In genomic region chr9:4679268-4680177, GRCh38 we compare ENCODE assay signal across 1 cellular context.
TF ChIP-seq lines count a peak whose summit lies in the region.

CDC37L1 (plus strand) TSS chr9:4679569; CDS start chr9:4679768, 199 bp downstream.

TF ChIP-seq in HepG2, 621 proteins besides CTCF, POLR2A, EP300 and RAD21 (continued from another document and continues in another):
- TF ChIP-seq ZBTB46 (CRISPR knock-in tag; IDR thresholded peaks at IDR 0.05; ENCODE audit: borderline replicate concordance), result no peak
- peak; percentile 72 for TF ChIP-seq RXRB (CRISPR knock-in tag; IDR thresholded peaks at IDR 0.05; ENCODE audit: borderline replicate concordance)
- no peak for TF ChIP-seq SP1 (IDR thresholded peaks at IDR 0.05)
- TF ChIP-seq SP1 (CRISPR knock-in tag; IDR thresholded peaks at IDR 0.05), result peak; percentile 66; the same call in 1 of the 2 replicates
- no peak for TF ChIP-seq ZNF24 (IDR thresholded peaks at IDR 0.05)
- TF ChIP-seq, protein P1, sequence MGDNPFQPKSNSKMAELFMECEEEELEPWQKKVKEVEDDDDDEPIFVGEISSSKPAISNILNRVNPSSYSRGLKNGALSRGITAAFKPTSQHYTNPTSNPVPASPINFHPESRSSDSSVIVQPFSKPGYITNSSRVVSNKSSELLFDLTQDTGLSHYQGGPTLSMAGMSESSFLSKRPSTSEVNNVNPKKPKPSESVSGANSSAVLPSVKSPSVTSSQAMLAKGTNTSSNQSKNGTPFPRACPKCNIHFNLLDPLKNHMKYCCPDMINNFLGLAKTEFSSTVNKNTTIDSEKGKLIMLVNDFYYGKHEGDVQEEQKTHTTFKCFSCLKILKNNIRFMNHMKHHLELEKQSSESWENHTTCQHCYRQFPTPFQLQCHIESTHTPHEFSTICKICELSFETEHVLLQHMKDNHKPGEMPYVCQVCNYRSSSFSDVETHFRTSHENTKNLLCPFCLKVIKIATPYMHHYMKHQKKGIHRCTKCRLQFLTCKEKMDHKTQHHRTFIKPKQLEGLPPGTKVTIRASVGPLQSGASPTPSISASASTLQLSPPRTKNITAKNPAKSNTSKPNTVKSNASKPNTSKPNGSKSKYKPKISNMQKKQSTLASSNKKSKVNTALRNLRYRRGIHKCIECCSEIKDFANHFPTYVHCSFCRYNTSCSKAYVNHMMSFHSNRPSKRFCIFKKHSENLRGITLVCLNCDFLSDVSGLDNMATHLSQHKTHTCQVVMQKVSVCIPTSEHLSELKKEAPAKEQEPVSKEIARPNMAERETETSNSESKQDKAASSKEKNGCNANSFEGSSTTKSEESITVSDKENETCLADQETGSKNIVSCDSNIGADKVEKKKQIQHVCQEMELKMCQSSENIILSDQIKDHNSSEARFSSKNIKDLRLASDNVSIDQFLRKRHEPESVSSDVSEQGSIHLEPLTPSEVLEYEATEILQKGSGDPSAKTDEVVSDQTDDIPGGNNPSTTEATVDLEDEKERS (CRISPR knock-in tag; IDR thresholded peaks at IDR 0.05), result peak; percentile 68; the same call in 1 of the 2 replicates
- TF ChIP-seq ZNF678 (CRISPR knock-in tag; IDR thresholded peaks at IDR 0.05), result no peak
- no peak for TF ChIP-seq ZKSCAN1 (IDR thresholded peaks at IDR 0.05; ENCODE audit: low read length)
- TF ChIP-seq, protein P2, sequence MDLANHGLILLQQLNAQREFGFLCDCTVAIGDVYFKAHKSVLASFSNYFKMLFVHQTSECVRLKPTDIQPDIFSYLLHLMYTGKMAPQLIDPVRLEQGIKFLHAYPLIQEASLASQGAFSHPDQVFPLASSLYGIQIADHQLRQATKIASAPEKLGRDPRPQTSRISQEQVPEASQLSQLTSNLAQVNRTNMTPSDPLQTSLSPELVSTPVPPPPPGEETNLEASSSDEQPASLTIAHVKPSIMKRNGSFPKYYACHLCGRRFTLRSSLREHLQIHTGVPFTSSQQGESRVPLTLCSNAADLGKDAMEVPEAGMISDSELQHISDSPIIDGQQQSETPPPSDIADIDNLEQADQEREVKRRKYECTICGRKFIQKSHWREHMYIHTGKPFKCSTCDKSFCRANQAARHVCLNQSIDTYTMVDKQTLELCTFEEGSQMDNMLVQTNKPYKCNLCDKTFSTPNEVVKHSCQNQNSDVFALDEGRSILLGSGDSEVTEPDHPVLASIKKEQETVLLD (CRISPR knock-in tag; IDR thresholded peaks at IDR 0.05; ENCODE audit: low read depth), result peak; percentile 96
- TF ChIP-seq ZNF124 (CRISPR knock-in tag; IDR thresholded peaks at IDR 0.05), result peak; percentile 84; the same call in 1 of the 2 replicates
- TF ChIP-seq, protein P3, sequence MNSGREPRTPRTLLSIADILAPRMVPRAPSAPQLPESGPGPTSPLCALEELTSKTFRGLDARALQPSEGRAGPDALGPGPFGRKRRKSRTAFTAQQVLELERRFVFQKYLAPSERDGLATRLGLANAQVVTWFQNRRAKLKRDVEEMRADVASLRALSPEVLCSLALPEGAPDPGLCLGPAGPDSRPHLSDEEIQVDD (CRISPR knock-in tag; IDR thresholded peaks at IDR 0.05; ENCODE audit: borderline replicate concordance), result no peak
- TF ChIP-seq ZFAT (CRISPR knock-in tag; conservative IDR thresholded peaks at IDR 0.05), result 0 out of 2 replicates have a peak, but pooled peaks have one; percentile 52
- TF ChIP-seq ZNF3 (CRISPR knock-in tag; IDR thresholded peaks at IDR 0.05), result no peak
- TF ChIP-seq THAP9 (CRISPR knock-in tag; IDR thresholded peaks at IDR 0.05; ENCODE audit: borderline replicate concordance), result peak; percentile 85; the same call in 1 of the 2 replicates
- TF ChIP-seq BORCS8-MEF2B (CRISPR knock-in tag; IDR thresholded peaks at IDR 0.05), result no peak; the same call in 1 of the 2 replicates
- TF ChIP-seq ZNF10 (CRISPR knock-in tag; IDR thresholded peaks at IDR 0.05; ENCODE audit: borderline replicate concordance, low read depth), result no peak
- no peak for TF ChIP-seq SETDB1 (CRISPR knock-in tag; IDR thresholded peaks at IDR 0.05; ENCODE audit: borderline replicate concordance)
- TF ChIP-seq TFDP2 (CRISPR knock-in tag; IDR thresholded peaks at IDR 0.05), result peak; percentile 75
- TF ChIP-seq GABPA (IDR thresholded peaks at IDR 0.05; ENCODE audit: low read depth, low read length), result peak; percentile 92
- peak; percentile 96 for TF ChIP-seq GABPA (CRISPR knock-in tag; IDR thresholded peaks at IDR 0.05; ENCODE audit: low read depth)
- TF ChIP-seq, protein P4, sequence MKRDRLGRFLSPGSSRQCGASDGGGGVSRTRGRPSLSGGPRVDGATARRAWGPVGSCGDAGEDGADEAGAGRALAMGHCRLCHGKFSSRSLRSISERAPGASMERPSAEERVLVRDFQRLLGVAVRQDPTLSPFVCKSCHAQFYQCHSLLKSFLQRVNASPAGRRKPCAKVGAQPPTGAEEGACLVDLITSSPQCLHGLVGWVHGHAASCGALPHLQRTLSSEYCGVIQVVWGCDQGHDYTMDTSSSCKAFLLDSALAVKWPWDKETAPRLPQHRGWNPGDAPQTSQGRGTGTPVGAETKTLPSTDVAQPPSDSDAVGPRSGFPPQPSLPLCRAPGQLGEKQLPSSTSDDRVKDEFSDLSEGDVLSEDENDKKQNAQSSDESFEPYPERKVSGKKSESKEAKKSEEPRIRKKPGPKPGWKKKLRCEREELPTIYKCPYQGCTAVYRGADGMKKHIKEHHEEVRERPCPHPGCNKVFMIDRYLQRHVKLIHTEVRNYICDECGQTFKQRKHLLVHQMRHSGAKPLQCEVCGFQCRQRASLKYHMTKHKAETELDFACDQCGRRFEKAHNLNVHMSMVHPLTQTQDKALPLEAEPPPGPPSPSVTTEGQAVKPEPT (CRISPR knock-in tag; IDR thresholded peaks at IDR 0.05; ENCODE audit: low read depth), result no peak
- peak; percentile 94 for TF ChIP-seq HINFP (CRISPR knock-in tag; IDR thresholded peaks at IDR 0.05; ENCODE audit: low read depth)
- TF ChIP-seq CSRNP1 (CRISPR knock-in tag; IDR thresholded peaks at IDR 0.05), result peak; percentile 87
- peak; percentile 82; the same call in 1 of the 2 replicates for TF ChIP-seq ZNF572 (CRISPR knock-in tag; IDR thresholded peaks at IDR 0.05)
- TF ChIP-seq, protein P5, sequence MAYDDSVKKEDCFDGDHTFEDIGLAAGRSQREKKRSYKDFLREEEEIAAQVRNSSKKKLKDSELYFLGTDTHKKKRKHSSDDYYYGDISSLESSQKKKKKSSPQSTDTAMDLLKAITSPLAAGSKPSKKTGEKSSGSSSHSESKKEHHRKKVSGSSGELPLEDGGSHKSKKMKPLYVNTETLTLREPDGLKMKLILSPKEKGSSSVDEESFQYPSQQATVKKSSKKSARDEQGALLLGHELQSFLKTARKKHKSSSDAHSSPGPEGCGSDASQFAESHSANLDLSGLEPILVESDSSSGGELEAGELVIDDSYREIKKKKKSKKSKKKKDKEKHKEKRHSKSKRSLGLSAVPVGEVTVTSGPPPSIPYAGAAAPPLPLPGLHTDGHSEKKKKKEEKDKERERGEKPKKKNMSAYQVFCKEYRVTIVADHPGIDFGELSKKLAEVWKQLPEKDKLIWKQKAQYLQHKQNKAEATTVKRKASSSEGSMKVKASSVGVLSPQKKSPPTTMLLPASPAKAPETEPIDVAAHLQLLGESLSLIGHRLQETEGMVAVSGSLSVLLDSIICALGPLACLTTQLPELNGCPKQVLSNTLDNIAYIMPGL (CRISPR knock-in tag; IDR thresholded peaks at IDR 0.05; ENCODE audit: borderline replicate concordance in 1 of 2, low read depth in 1 of 2), result peak; percentile 90 to 94
- peak; percentile 85 for TF ChIP-seq ZNF230 (CRISPR knock-in tag; IDR thresholded peaks at IDR 0.05)
- TF ChIP-seq PAWR (CRISPR knock-in tag; IDR thresholded peaks at IDR 0.05; ENCODE audit: borderline replicate concordance), result no peak
- 0 out of 2 replicates have a peak, but pooled peaks have one; percentile 13 for TF ChIP-seq PAF1 (CRISPR knock-in tag; IDR thresholded peaks at IDR 0.05)
- TF ChIP-seq IRX3 (CRISPR knock-in tag; IDR thresholded peaks at IDR 0.05; ENCODE audit: borderline replicate concordance, low read depth), result peak; percentile 59; the same call in 1 of the 2 replicates
- TF ChIP-seq CSRNP2 (CRISPR knock-in tag; conservative IDR thresholded peaks at IDR 0.05; ENCODE audit: low read depth), result no peak
